15 cellular contexts compared by ENCODE assay signal in genomic region chr1:236836157-236836556, GRCh38. TPM values are rescaled to one million over a fixed set of nuclear protein-coding genes. Genes with fewer than 3 reads are reported as not detected.
DNase-seq lines count a peak whose midpoint lies in the region; ATAC-seq and TF ChIP-seq lines count a peak whose summit lies in the region.
"Had no signal": no experiment of that assay in that cellular context is flagged by ENCODE, and none has a peak within 500 bp of the region (broad histone marks: within the 10 kb centered on the region; RNA-seq: fewer than 3 reads in every experiment).

No MANE protein-coding gene starts in this region.

- ATAC-seq in heart left ventricle, result no peak
- ATAC-seq in body of pancreas, result no peak

- H3K9me3 ChIP-seq in cardiac muscle cell (ENCODE audit: low read depth), result no peaks in the 10 kb centered on the region
- no peaks in the 10 kb centered on the region for H3K9me3 ChIP-seq in heart left ventricle
- no peaks in the 10 kb centered on the region for H3K9me3 ChIP-seq in body of pancreas
- H3K9me3 ChIP-seq: MG63 had no signal

- H3K36me3 ChIP-seq in cardiac muscle cell (peaks cover 64% of the 10 kb centered on the region), heart left ventricle (peaks cover 0 to 100% (median 95%) of the 10 kb centered on the region in 9 donors), body of pancreas (replicated peaks in 1 of 2; ENCODE audit: insufficient read depth in 1 of 2, low read depth in 2 of 2) (peaks cover 12 to 32% of the 10 kb centered on the region in 2 donors)

- DNase-seq in cardiac muscle cell (ENCODE audit: low read depth in 1 of 2, low spot score in 1 of 2) (peak in 1 of 2 donors; percentile 9), heart left ventricle (no peak), Kasumi-1 (lab: John Stamatoyannopoulos, UW) (peak; percentile 22 to 34), fibroblast of villous mesenchyme (ENCODE audit: low read depth) (peak; percentile 40), germinal center (ENCODE audit: low spot score) (no peak), midbrain (lab: John Stamatoyannopoulos, UW) (no peak), body of pancreas (no peak)
- DNase-seq: ACHN; CD8-positive, alpha-beta memory T cell; GOT3; MG63; NCI-H1930; NCI-H510A; SIG-M5 had no signal

- H3K4me1 ChIP-seq in cardiac muscle cell (ENCODE audit: low read depth), result peaks cover 8% of the 10 kb centered on the region
- peaks cover 0 to 8% (median under 1%) of the 10 kb centered on the region in 12 donors for H3K4me1 ChIP-seq in heart left ventricle
- H3K4me1 ChIP-seq in body of pancreas, result peaks cover 2% of the 10 kb centered on the region

- H3K27me3 ChIP-seq in cardiac muscle cell, result no peaks in the 10 kb centered on the region
- H3K27me3 ChIP-seq in heart left ventricle, result no peaks in the 10 kb centered on the region
- no peaks in the 10 kb centered on the region for H3K27me3 ChIP-seq in body of pancreas
- H3K27me3 ChIP-seq: MG63 had no signal

- H3K4me3 ChIP-seq in cardiac muscle cell, result no peak overlapping the region
- H3K4me3 ChIP-seq in heart left ventricle, result no peak overlapping the region
- H3K4me3 ChIP-seq in fibroblast of villous mesenchyme (ENCODE audit: low read depth, low read length), result no peak overlapping the region
- no peak overlapping the region for H3K4me3 ChIP-seq in body of pancreas
- H3K4me3 ChIP-seq: MG63 had no signal

- H3K27ac ChIP-seq in cardiac muscle cell, result peak overlapping the region; percentile 65
- peak overlapping the region in 1 of 12 donors; percentile 35 for H3K27ac ChIP-seq in heart left ventricle
- H3K27ac ChIP-seq in body of pancreas, result no peak overlapping the region
- H3K27ac ChIP-seq: KMS-11 had no signal

- no peak for TF ChIP-seq CTCF in cardiac muscle cell (IDR thresholded peaks at IDR 0.05; ENCODE audit: low read depth, low read length)
- TF ChIP-seq CTCF in heart left ventricle (IDR thresholded peaks at IDR 0.05), result no peak
- no peak for TF ChIP-seq CTCF in fibroblast of villous mesenchyme (IDR thresholded peaks at IDR 0.05; ENCODE audit: insufficient read depth, low read depth, low read length)
- no peak for TF ChIP-seq CTCF in body of pancreas (IDR thresholded peaks at IDR 0.05)

- intact Hi-C loops in heart left ventricle (cut with DNase I), result no loop called here
- intact Hi-C loops in body of pancreas (cut with DNase I), result no loop called here

- TF ChIP-seq POLR2A in heart left ventricle (IDR thresholded peaks at IDR 0.05), result no peak
- TF ChIP-seq POLR2A in body of pancreas (IDR thresholded peaks at IDR 0.05), result no peak

- 71 to 89% (median 83%) methylated on average over 5 of the region's 5 CpGs for WGBS in heart left ventricle, 4 donors
- 73 to 88% methylated on average over 5 of the region's 5 CpGs for WGBS in body of pancreas, 2 donors

RNA-seq across cellular contexts. Expression of gene MTR, which starts 41.1 kb away (rescaled TPM):
- total RNA-seq in cardiac muscle cell (34.5 and 61.7 TPM in 2 replicates), heart left ventricle (10 to 100 TPM; 30.8 to 84.2 (median 51.4) TPM), fibroblast of villous mesenchyme (26.7 and 34.5 TPM in 2 replicates), body of pancreas (10 to 100 TPM; 26.7 to 29.8 TPM)
- polyA plus RNA-seq in cardiac muscle cell (23.9 and 45.9 TPM in 2 replicates), heart left ventricle (10 to 100 TPM; 11.8 to 12.8 TPM)

Comparison
In these comparisons a context has a peak if more than half of its experiments do, and no peak if none do; other contexts are left out.
1. DNase-seq: peak in Kasumi-1 (2 of 2) and fibroblast of villous mesenchyme (single experiment); none in heart left ventricle (0 of 5), germinal center (single experiment), midbrain (single experiment) and body of pancreas (0 of 4).